Comparison of ENCODE assay signal across 9 cellular contexts in genomic region chr9:101705135-101705661, GRCh38. TPM values are rescaled to one million over a fixed set of nuclear protein-coding genes. Genes with fewer than 3 reads are reported as not detected.
A peak's percentile ranks its signal among the peaks of the same experiment; 100 is the strongest.
DNase-seq lines count a peak whose midpoint lies in the region; ATAC-seq and TF ChIP-seq lines count a peak whose summit lies in the region.
"Had no signal": no experiment of that assay in that cellular context is flagged by ENCODE, and none has a peak within 500 bp of the region (broad histone marks: within the 10 kb centered on the region; RNA-seq: fewer than 3 reads in every experiment).

No MANE protein-coding gene starts in this region.

- no peak overlapping the region for H3K4me3 ChIP-seq in brain microvascular endothelial cell (ENCODE audit: low read depth, low read length)
- peak overlapping the region in 3 of 4 donors; percentile 0 to 33 (median 24) for H3K4me3 ChIP-seq in transverse colon
- H3K4me3 ChIP-seq: BLaER1 treated with 17β-estradiol and CSF1 and Interleukin-3, amounts not matched to agents 10 nM and 100 nM had no signal

- TF ChIP-seq POLR2A in transverse colon (IDR thresholded peaks at IDR 0.05), result no peak

- H3K36me3 ChIP-seq in brain microvascular endothelial cell (replicated peaks) (no peaks in the 10 kb centered on the region), transverse colon (no peaks in the 10 kb centered on the region)
- H3K36me3 ChIP-seq: BLaER1 treated with 17β-estradiol and CSF1 and Interleukin-3, amounts not matched to agents 10 nM and 100 nM had no signal

- TF ChIP-seq CTCF in brain microvascular endothelial cell (IDR thresholded peaks at IDR 0.05; ENCODE audit: low read depth, low read length, missing control alignments), result peak; percentile 24
- TF ChIP-seq CTCF in transverse colon (IDR thresholded peaks at IDR 0.05), result peak in 3 of 5 experiments; percentile 17 to 50 (median 39)

- H3K27me3 ChIP-seq in brain microvascular endothelial cell (replicated peaks) (no peaks in the 10 kb centered on the region), transverse colon (no peaks in the 10 kb centered on the region)
- H3K27me3 ChIP-seq: BLaER1 treated with 17β-estradiol and CSF1 and Interleukin-3, amounts not matched to agents 10 nM and 100 nM had no signal

- H3K9me3 ChIP-seq in transverse colon, result no peaks in the 10 kb centered on the region

- H3K27ac ChIP-seq in brain microvascular endothelial cell (no peak overlapping the region), transverse colon (peak overlapping the region; percentile 61 to 71 (median 62))
- H3K27ac ChIP-seq: BLaER1 treated with 17β-estradiol and CSF1 and Interleukin-3, amounts not matched to agents 10 nM and 100 nM had no signal

- WGBS in transverse colon (ENCODE audit: low coverage in 1 of 2), 2 donors, result 17% methylated on average over 21 of the region's 21 CpGs; no CpG with 5 or more reads in 1 of the 2 donors

- intact Hi-C loops in transverse colon (cut with DNase I; ENCODE audit: low total_unique reads), result no loop called here

- ATAC-seq in HG03025 (IDR thresholded peaks at IDR 0.05; ENCODE audit: low FRiP score, unreplicated experiment), result peak; percentile 67

- in situ Hi-C loops in brain microvascular endothelial cell (cut with HindIII; ENCODE audit: low pct_ligation_motif_present, low sequenced_read_pairs), result no loop called here
- in situ Hi-C loops in transverse colon (cut with MboI; ENCODE audit: low pct_ligation_motif_present in 1 of 4, low pct_unique_long_range_greater_than_20kb in 1 of 4, low sequenced_read_pairs in 3 of 4), result loop anchor here in 2 of 4 donors (25.0 kb wide), 1 partner anchor 93 kb away; no protein-coding TSS in a partner anchor

- TF ChIP-seq EP300 in transverse colon (IDR thresholded peaks at IDR 0.05; ENCODE audit: low read depth), result no peak

- peaks cover 5 to 30% (median 21%) of the 10 kb centered on the region in 4 donors for H3K4me1 ChIP-seq in transverse colon

- peak; percentile 36 for DNase-seq in NCI-H748 (lab: John Stamatoyannopoulos, UW; ENCODE audit: unreplicated experiment)
- no peak for DNase-seq in NCI-H748 treated with DMSO at 0.1 percent for 48 hours (lab: John Stamatoyannopoulos, UW)
- peak; percentile 15 for DNase-seq in RPMI8226
- DNase-seq in brain microvascular endothelial cell, result no peak
- DNase-seq in medulla oblongata (ENCODE audit: extremely low spot score), result peak; percentile 40
- peak; percentile 77 for DNase-seq in transverse colon
- no peak for DNase-seq in NCI-H446 treated with DMSO at 0.1 percent for 48 hours (lab: John Stamatoyannopoulos, UW)

RNA-seq across cellular contexts. Expression of gene GRIN3A, which starts 33.2 kb away (rescaled TPM):
- under 1 TPM in 3 of 4 donors, not detected in 1; 0.27 to 0.48 (median 0.37) TPM for total RNA-seq in transverse colon

Comparison
In these comparisons a context has a peak if more than half of its experiments do, and no peak if none do; other contexts are left out.
1. DNase-seq: peak in NCI-H748 (single experiment), RPMI8226 (single experiment), medulla oblongata (single experiment) and transverse colon (single experiment); none in NCI-H748 treated with DMSO at 0.1 percent for 48 hours (single experiment), brain microvascular endothelial cell (single experiment) and NCI-H446 treated with DMSO at 0.1 percent for 48 hours (single experiment).